1 cellular context compared by ENCODE assay signal in the genomic region with DNA sequence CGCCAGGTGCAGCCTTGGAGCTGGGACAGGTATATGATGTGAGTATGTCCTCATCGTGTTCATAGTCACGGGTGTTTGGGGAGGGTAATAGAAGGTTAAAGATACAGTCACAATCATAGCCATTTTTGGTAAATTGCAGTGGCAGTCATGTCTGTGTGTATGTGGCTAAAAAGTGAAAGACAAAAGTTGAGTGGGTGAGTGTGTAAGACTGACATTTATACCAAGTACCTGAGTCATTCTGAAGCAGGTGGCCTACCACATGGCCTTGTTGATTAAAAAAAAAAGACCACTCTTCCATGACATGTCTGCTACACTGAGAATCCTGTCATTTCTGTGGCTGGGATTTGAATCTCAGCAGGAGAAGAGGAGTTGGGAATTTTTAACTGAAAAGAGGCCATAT.
TF ChIP-seq lines count a peak whose summit lies in the region.

No MANE protein-coding gene starts in this region.

TF ChIP-seq in HepG2, 621 proteins besides CTCF, POLR2A, EP300 and RAD21 (continued from another document):
- TF ChIP-seq, protein P1, sequence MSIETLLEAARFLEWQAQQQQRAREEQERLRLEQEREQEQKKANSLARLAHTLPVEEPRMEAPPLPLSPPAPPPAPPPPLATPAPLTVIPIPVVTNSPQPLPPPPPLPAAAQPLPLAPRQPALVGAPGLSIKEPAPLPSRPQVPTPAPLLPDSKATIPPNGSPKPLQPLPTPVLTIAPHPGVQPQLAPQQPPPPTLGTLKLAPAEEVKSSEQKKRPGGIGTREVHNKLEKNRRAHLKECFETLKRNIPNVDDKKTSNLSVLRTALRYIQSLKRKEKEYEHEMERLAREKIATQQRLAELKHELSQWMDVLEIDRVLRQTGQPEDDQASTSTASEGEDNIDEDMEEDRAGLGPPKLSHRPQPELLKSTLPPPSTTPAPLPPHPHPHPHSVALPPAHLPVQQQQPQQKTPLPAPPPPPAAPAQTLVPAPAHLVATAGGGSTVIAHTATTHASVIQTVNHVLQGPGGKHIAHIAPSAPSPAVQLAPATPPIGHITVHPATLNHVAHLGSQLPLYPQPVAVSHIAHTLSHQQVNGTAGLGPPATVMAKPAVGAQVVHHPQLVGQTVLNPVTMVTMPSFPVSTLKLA (IDR thresholded peaks at IDR 0.05), result peak; percentile 58; the same call in 1 of the 2 replicates
